In the genomic region with DNA sequence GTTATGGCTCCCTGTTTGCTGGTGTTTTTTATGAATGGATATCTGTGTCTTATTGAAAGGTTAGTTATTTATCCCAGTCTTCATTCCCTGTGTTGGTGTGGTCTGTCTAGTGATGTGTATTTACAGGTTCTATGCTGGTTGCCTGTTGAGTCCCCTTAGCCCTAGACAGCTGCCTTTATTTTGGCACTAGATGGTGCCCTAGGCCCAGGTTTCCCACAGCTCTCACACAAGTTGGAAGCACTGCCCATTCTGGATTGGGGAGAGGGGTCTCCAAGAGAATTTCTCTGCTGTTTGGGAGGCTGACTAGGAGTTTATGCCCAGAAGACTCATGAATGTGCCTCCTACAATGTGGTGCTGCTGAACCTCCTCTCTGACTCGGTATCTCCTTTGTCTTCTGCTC, we compare ENCODE assay signal across 1 cellular context.
TF ChIP-seq lines count a peak whose summit lies in the region.

No MANE protein-coding gene starts in this region.

TF ChIP-seq in K562, 482 proteins besides CTCF, POLR2A, EP300 and RAD21 (continued from another document):
- TF ChIP-seq, protein P1, sequence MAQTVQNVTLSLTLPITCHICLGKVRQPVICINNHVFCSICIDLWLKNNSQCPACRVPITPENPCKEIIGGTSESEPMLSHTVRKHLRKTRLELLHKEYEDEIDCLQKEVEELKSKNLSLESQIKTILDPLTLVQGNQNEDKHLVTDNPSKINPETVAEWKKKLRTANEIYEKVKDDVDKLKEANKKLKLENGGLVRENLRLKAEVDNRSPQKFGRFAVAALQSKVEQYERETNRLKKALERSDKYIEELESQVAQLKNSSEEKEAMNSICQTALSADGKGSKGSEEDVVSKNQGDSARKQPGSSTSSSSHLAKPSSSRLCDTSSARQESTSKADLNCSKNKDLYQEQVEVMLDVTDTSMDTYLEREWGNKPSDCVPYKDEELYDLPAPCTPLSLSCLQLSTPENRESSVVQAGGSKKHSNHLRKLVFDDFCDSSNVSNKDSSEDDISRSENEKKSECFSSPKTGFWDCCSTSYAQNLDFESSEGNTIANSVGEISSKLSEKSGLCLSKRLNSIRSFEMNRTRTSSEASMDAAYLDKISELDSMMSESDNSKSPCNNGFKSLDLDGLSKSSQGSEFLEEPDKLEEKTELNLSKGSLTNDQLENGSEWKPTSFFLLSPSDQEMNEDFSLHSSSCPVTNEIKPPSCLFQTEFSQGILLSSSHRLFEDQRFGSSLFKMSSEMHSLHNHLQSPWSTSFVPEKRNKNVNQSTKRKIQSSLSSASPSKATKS (CRISPR knock-in tag; IDR thresholded peaks at IDR 0.05) = no peak
- no peak for TF ChIP-seq SPI1 (IDR thresholded peaks at IDR 0.05; ENCODE audit: borderline replicate concordance, low read depth, low read length)
- TF ChIP-seq, protein P2, sequence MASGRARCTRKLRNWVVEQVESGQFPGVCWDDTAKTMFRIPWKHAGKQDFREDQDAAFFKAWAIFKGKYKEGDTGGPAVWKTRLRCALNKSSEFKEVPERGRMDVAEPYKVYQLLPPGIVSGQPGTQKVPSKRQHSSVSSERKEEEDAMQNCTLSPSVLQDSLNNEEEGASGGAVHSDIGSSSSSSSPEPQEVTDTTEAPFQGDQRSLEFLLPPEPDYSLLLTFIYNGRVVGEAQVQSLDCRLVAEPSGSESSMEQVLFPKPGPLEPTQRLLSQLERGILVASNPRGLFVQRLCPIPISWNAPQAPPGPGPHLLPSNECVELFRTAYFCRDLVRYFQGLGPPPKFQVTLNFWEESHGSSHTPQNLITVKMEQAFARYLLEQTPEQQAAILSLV (tag; IDR thresholded peaks at IDR 0.05) = no peak
